In genomic region chr15:79973445-79974180, GRCh38 we compare ENCODE assay signal across 1 cellular context.
TF ChIP-seq lines count a peak whose summit lies in the region.

No MANE protein-coding gene starts in this region.

TF ChIP-seq in HepG2, 621 proteins besides CTCF, POLR2A, EP300 and RAD21 (continued from another document):
- TF ChIP-seq ZHX2 (IDR thresholded peaks at IDR 0.05; ENCODE audit: low read depth) (no peak), ZHX2 (CRISPR knock-in tag; IDR thresholded peaks at IDR 0.05; ENCODE audit: borderline replicate concordance) (no peak), MXD3 (CRISPR knock-in tag; IDR thresholded peaks at IDR 0.05) (no peak)
TF ChIP-seq in HepG2: peak in this region for 0.
